In the genomic region with DNA sequence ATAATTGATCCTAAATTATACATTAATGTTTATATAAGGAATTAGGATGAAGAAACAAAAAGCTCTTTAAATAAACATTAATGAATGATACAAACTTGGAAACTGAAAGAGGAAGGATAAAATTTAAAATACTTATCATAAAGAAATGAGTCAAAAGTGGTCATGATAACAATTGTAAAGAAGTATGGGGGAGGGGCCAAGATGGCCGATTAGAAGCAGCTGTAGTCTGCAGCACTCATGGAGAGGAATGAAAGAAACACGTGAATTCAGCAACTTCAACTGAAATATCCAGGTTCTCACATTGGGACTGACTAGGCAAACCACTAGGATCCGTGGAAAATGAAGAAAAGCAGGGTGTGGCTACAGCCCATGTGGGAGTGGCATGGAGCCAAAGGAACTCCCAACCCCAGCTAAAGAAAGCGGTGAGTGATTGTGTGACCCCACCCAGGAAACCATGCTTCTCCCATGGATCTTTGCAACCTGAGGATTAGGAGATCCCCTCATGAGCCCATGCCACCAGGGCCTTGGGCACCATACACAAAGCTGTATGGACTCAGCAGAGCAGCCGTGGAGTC, we compare ENCODE assay signal across 31 cellular contexts. TPM values are rescaled to one million over a fixed set of nuclear protein-coding genes. Genes with fewer than 3 reads are reported as not detected.
DNase-seq lines count a peak whose midpoint lies in the region; TF ChIP-seq lines count a peak whose summit lies in the region.
"Had no signal": no experiment of that assay in that cellular context is flagged by ENCODE, and none has a peak within 500 bp of the region (broad histone marks: within the 10 kb centered on the region; RNA-seq: fewer than 3 reads in every experiment).

No MANE protein-coding gene starts in this region.

- TF ChIP-seq CTCF in epithelial cell of esophagus (IDR thresholded peaks at IDR 0.05; ENCODE audit: insufficient read depth, low read depth, low read length, missing control alignments) (no peak), osteoblast (IDR thresholded peaks at IDR 0.05; ENCODE audit: extremely low read depth, low read depth, low read length) (no peak)

- H3K4me3 ChIP-seq in epithelial cell of esophagus (ENCODE audit: low read length): no peak overlapping the region
- no peak overlapping the region for H3K4me3 ChIP-seq in osteoblast (ENCODE audit: insufficient read depth, low read length)
- H3K4me3 ChIP-seq: PC-9, testis, vagina had no signal

- no peak overlapping the region for H3K4me2 ChIP-seq in osteoblast (ENCODE audit: insufficient read depth, low read length)
- H3K4me2 ChIP-seq: PC-9 had no signal

- H2AFZ ChIP-seq in osteoblast (ENCODE audit: low read length): no peak overlapping the region
- H2AFZ ChIP-seq: PC-9 had no signal

- H3K4me1 ChIP-seq in osteoblast (ENCODE audit: insufficient read depth, low read length): no peaks in the 10 kb centered on the region
- H3K4me1 ChIP-seq: vagina had no signal

- no peak overlapping the region for H3K27ac ChIP-seq in osteoblast (ENCODE audit: low read depth, low read length)
- H3K27ac ChIP-seq: 22Rv1, epithelial cell of prostate, PC-9, testis, vagina had no signal

- no peaks in the 10 kb centered on the region for H3K36me3 ChIP-seq in osteoblast (ENCODE audit: insufficient read depth, low read length)
- H3K36me3 ChIP-seq: vagina had no signal

- DNase-seq in NCI-H146 (lab: John Stamatoyannopoulos, UW) (peak; percentile 43), NCI-H146 treated with DMSO at 0.1 percent for 48 hours (lab: John Stamatoyannopoulos, UW; ENCODE audit: unreplicated experiment) (no peak), OCI-M1 (lab: John Stamatoyannopoulos, UW) (peak; percentile 36), epithelial cell of esophagus (ENCODE audit: low read depth) (peak; percentile 20), osteoblast (ENCODE audit: insufficient read length, low spot score, missing footprints) (peak; percentile 46), HK-2 (ENCODE audit: unreplicated experiment) (no peak), NCI-H1048 (lab: John Stamatoyannopoulos, UW) (no peak)
- DNase-seq in activated CD4-positive, CD25-positive, alpha-beta regulatory T cell treated with anti-CD3 and anti-CD28 coated beads, Interleukin-2, amount 50 U/mL, for 72 hours: no peak
- DNase-seq: activated CD4-positive, alpha-beta memory T cell treated with anti-CD3 and anti-CD28 coated beads, Interleukin-2, amount 10 ng/mL, durations not matched to agents 7 days and 5 days; activated CD4-positive, alpha-beta T cell treated with anti-CD3 and anti-CD28 coated beads for 1 hour; activated CD8-positive, alpha-beta memory T cell treated with anti-CD3 and anti-CD28 coated beads, Interleukin-2, amount 50 U/mL, for 48 hours; activated naive CD4-positive, alpha-beta T cell treated with anti-CD3 and anti-CD28 coated beads, Interleukin-2, amount 50 U/mL, for 16 hours; amniotic stem cell; CD4-positive, CD25-positive, alpha-beta regulatory T cell; effector CD4-positive, alpha-beta T cell; EL; H7; Kasumi-1; kidney; NCI-H187; NCI-H2171; PC-9; posterior cingulate gyrus; SHP77 treated with DMSO at 0.1 percent for 48 hours; stimulated activated naive CD4-positive, alpha-beta T cell; SW 1271; testis had no signal

- H3K79me2 ChIP-seq in osteoblast (ENCODE audit: insufficient read depth, low read length): no peaks in the 10 kb centered on the region

- H3K9me3 ChIP-seq in osteoblast (ENCODE audit: low read depth, low read length): no peaks in the 10 kb centered on the region
- H3K9me3 ChIP-seq: testis, vagina had no signal

- H4K20me1 ChIP-seq in osteoblast (ENCODE audit: insufficient read depth, low read length): no peaks in the 10 kb centered on the region

- H3K27me3 ChIP-seq in osteoblast (ENCODE audit: insufficient read depth, low read length): no peaks in the 10 kb centered on the region
- H3K27me3 ChIP-seq: testis, vagina had no signal

RNA-seq across cellular contexts. Expression of a gene that starts 13.1 kb away (rescaled TPM):
- 0.88 and 1.4 TPM in 2 replicates for total RNA-seq in osteoblast
- total RNA-seq: activated CD4-positive, alpha-beta memory T cell treated with anti-CD3 and anti-CD28 coated beads, Interleukin-2, amount 10 ng/mL, durations not matched to agents 7 days and 5 days; CD4-positive, CD25-positive, alpha-beta regulatory T cell; fibroblast of villous mesenchyme had no signal

Comparison
In these comparisons a context has a peak if more than half of its experiments do, and no peak if none do; other contexts are left out.
1. DNase-seq: peak in NCI-H146 (single experiment), OCI-M1 (single experiment), epithelial cell of esophagus (single experiment) and osteoblast (single experiment); none in NCI-H146 treated with DMSO at 0.1 percent for 48 hours (single experiment), activated CD4-positive, CD25-positive, alpha-beta regulatory T cell treated with anti-CD3 and anti-CD28 coated beads, Interleukin-2, amount 50 U/mL, for 72 hours (single experiment), HK-2 (single experiment) and NCI-H1048 (single experiment).